In genomic region chr6:169789944-169790927, GRCh38 we compare ENCODE assay signal across 1 cellular context.
A peak's percentile ranks its signal among the peaks of the same experiment; 100 is the strongest.
TF ChIP-seq lines count a peak whose summit lies in the region.

No MANE protein-coding gene starts in this region.

TF ChIP-seq in HEK293, 187 proteins besides CTCF, POLR2A, EP300 and RAD21 (continued from another document):
- TF ChIP-seq KLF9 (tag by site-specific recombination; IDR thresholded peaks at IDR 0.05; ENCODE audit: low read depth), result peak; percentile 16; the same call in 1 of the 2 replicates
- TF ChIP-seq ZNF174 (tag by site-specific recombination; IDR thresholded peaks at IDR 0.05), result no peak
- TF ChIP-seq ZFHX2 (tag by site-specific recombination; conservative IDR thresholded peaks at IDR 0.05), result peak; percentile 35; the same call in 1 of the 2 replicates
- TF ChIP-seq FEZF1 (tag by site-specific recombination; IDR thresholded peaks at IDR 0.05), result no peak
- no peak for TF ChIP-seq ZNF830 (tag by site-specific recombination; IDR thresholded peaks at IDR 0.05; ENCODE audit: low read depth)
- no peak for TF ChIP-seq ZNF426 (tag by site-specific recombination; IDR thresholded peaks at IDR 0.05)
- TF ChIP-seq MYNN (tag by site-specific recombination; IDR thresholded peaks at IDR 0.05; ENCODE audit: borderline replicate concordance), result no peak
- no peak for TF ChIP-seq AEBP2 (tag by site-specific recombination; IDR thresholded peaks at IDR 0.05; ENCODE audit: borderline replicate concordance)
- no peak for TF ChIP-seq ZNF302 (tag by site-specific recombination; IDR thresholded peaks at IDR 0.05; ENCODE audit: low read depth)
- no peak for TF ChIP-seq ZNF140 (tag by site-specific recombination; IDR thresholded peaks at IDR 0.05)
- TF ChIP-seq ZBTB7A (tag by site-specific recombination; IDR thresholded peaks at IDR 0.05; ENCODE audit: low read depth), result no peak; the same call in 1 of the 2 replicates
- peak; percentile 95 for TF ChIP-seq ZNF692 (tag by site-specific recombination; IDR thresholded peaks at IDR 0.05)
- no peak for TF ChIP-seq ZNF792 (tag by site-specific recombination; IDR thresholded peaks at IDR 0.05)
- no peak for TF ChIP-seq ZNF184 (tag by site-specific recombination; IDR thresholded peaks at IDR 0.05)
- TF ChIP-seq ZNF292 (tag by site-specific recombination; IDR thresholded peaks at IDR 0.05; ENCODE audit: borderline replicate concordance, low read depth), result no peak
- no peak for TF ChIP-seq ZNF311 (tag by site-specific recombination; IDR thresholded peaks at IDR 0.05; ENCODE audit: borderline replicate concordance)
- TF ChIP-seq ZNF132 (tag by site-specific recombination; IDR thresholded peaks at IDR 0.05; ENCODE audit: borderline replicate concordance), result no peak
- TF ChIP-seq KLF16 (tag by site-specific recombination; IDR thresholded peaks at IDR 0.05), result no peak
- no peak for TF ChIP-seq ZNF624 (tag by site-specific recombination; IDR thresholded peaks at IDR 0.05)
- peak; percentile 84 for TF ChIP-seq ZNF2 (tag by site-specific recombination; IDR thresholded peaks at IDR 0.05)
- TF ChIP-seq ZNF112 (tag by site-specific recombination; IDR thresholded peaks at IDR 0.05), result no peak
- no peak; the same call in 1 of the 2 replicates for TF ChIP-seq ZNF843 (tag by site-specific recombination; IDR thresholded peaks at IDR 0.05)
- TF ChIP-seq SP3 (tag by site-specific recombination; IDR thresholded peaks at IDR 0.05), result no peak
- no peak for TF ChIP-seq ZNF37A (tag by site-specific recombination; IDR thresholded peaks at IDR 0.05)
- no peak for TF ChIP-seq ZNF157 (tag by site-specific recombination; IDR thresholded peaks at IDR 0.05)
- TF ChIP-seq ZNF747 (tag by site-specific recombination; IDR thresholded peaks at IDR 0.05), result no peak
- TF ChIP-seq ZFP69B (tag by site-specific recombination; IDR thresholded peaks at IDR 0.05), result peak; percentile 96
- TF ChIP-seq ZBTB20 (tag by site-specific recombination; IDR thresholded peaks at IDR 0.05), result peak; percentile 59
- no peak for TF ChIP-seq ZNF18 (tag by site-specific recombination; IDR thresholded peaks at IDR 0.05)
- TF ChIP-seq HOXD13 (CRISPR knock-in tag; IDR thresholded peaks at IDR 0.05; ENCODE audit: borderline replicate concordance), result no peak
- TF ChIP-seq ZBTB21 (tag by site-specific recombination; IDR thresholded peaks at IDR 0.05), result no peak
- TF ChIP-seq ZBTB6 (tag by site-specific recombination; IDR thresholded peaks at IDR 0.05), result no peak
- TF ChIP-seq BCL11B (tag by site-specific recombination; IDR thresholded peaks at IDR 0.05; ENCODE audit: low read depth), result no peak
- no peak for TF ChIP-seq ZNF704 (tag by site-specific recombination; IDR thresholded peaks at IDR 0.05)
- TF ChIP-seq ZNF335 (tag by site-specific recombination; conservative IDR thresholded peaks at IDR 0.05), result peak; percentile 64
- TF ChIP-seq ZBTB44 (tag by site-specific recombination; IDR thresholded peaks at IDR 0.05), result no peak
TF ChIP-seq in HEK293: peak in this region for 48.
